ENCODE assay signal across 15 cellular contexts in genomic region chr18:55863876-55864275, GRCh38.
A peak's percentile ranks its signal among the peaks of the same experiment; 100 is the strongest.
DNase-seq lines count a peak whose midpoint lies in the region; ATAC-seq, FAIRE-seq and TF ChIP-seq lines count a peak whose summit lies in the region.
"Had no signal": no experiment of that assay in that cellular context is flagged by ENCODE, and none has a peak within 500 bp of the region (broad histone marks: within the 10 kb centered on the region; RNA-seq: fewer than 3 reads in every experiment).

No MANE protein-coding gene starts in this region.

- H3K27ac Mint-ChIP-seq in stimulated activated effector memory CD8-positive, alpha-beta T cell treated with anti-CD3 and anti-CD28 coated beads, Interleukin-12 subunit alpha, Interleukin-12 subunit beta, amount 100 ng/mL, for 72 hours, result no peak overlapping the region
- H3K27ac Mint-ChIP-seq: dendritic cell treated with granulocyte-macrophage colony-stimulating factor and Interleukin-4, amounts not matched to agents 40 ng/mL and 50 ng/mL, for 4 days had no signal

- H3K4me3 Mint-ChIP-seq in stimulated activated effector memory CD8-positive, alpha-beta T cell treated with anti-CD3 and anti-CD28 coated beads, Interleukin-12 subunit alpha, Interleukin-12 subunit beta, amount 100 ng/mL, for 72 hours, result no peak overlapping the region
- H3K4me3 Mint-ChIP-seq: dendritic cell treated with granulocyte-macrophage colony-stimulating factor and Interleukin-4, amounts not matched to agents 40 ng/mL and 50 ng/mL, for 4 days had no signal

- no peaks in the 10 kb centered on the region for H3K36me3 Mint-ChIP-seq in stimulated activated effector memory CD8-positive, alpha-beta T cell treated with anti-CD3 and anti-CD28 coated beads, Interleukin-12 subunit alpha, Interleukin-12 subunit beta, amount 100 ng/mL, for 72 hours

- no peaks in the 10 kb centered on the region for H3K27me3 ChIP-seq in dorsolateral prefrontal cortex
- H3K27me3 ChIP-seq: upper lobe of left lung had no signal

- no peak for FAIRE-seq in D721Med (lab: Jason Lieb, UNC)
- FAIRE-seq: GM18507 had no signal

- no peaks in the 10 kb centered on the region for H3K9me3 Mint-ChIP-seq in stimulated activated effector memory CD8-positive, alpha-beta T cell treated with anti-CD3 and anti-CD28 coated beads, Interleukin-12 subunit alpha, Interleukin-12 subunit beta, amount 100 ng/mL, for 72 hours
- H3K9me3 Mint-ChIP-seq: dendritic cell treated with granulocyte-macrophage colony-stimulating factor and Interleukin-4, amounts not matched to agents 40 ng/mL and 50 ng/mL, for 4 days had no signal

- no peak for ATAC-seq in stimulated activated effector memory CD8-positive, alpha-beta T cell treated with anti-CD3 and anti-CD28 coated beads, Interleukin-12 subunit alpha, Interleukin-12 subunit beta, amount 100 ng/mL, for 72 hours

- peak overlapping the region in 44 of 59 donors; percentile 22 to 85 (median 57) for H3K27ac ChIP-seq in dorsolateral prefrontal cortex
- H3K27ac ChIP-seq: adrenal gland, upper lobe of left lung had no signal

- TF ChIP-seq CTCF in AG09319 (IDR thresholded peaks at IDR 0.05; ENCODE audit: low read depth, low read length), result no peak
- TF ChIP-seq CTCF in dorsolateral prefrontal cortex (IDR thresholded peaks at IDR 0.05 in 54 of 56, conservative IDR thresholded peaks at IDR 0.05 in 2 of 56; ENCODE audit: low read depth in 1 of 56, partially characterized antibody in 56 of 56), result no peak
- TF ChIP-seq CTCF in D721Med (IDR thresholded peaks at IDR 0.05; ENCODE audit: insufficient read depth, missing control alignments), result no peak

- peak; percentile 83 for DNase-seq in AG09319 (ENCODE audit: extremely low read depth, low read depth)
- peak; percentile 91 for DNase-seq in NCI-H1105 treated with DMSO at 0.1 percent for 48 hours (lab: John Stamatoyannopoulos, UW)
- DNase-seq in dorsolateral prefrontal cortex, result no peak
- peak; percentile 62 for DNase-seq in myocyte (ENCODE audit: low read depth)
- DNase-seq in stimulated activated effector memory CD8-positive, alpha-beta T cell treated with anti-CD3 and anti-CD28 coated beads, Interleukin-12 subunit alpha, Interleukin-12 subunit beta, amount 100 ng/mL, for 72 hours (ENCODE audit: low spot score in 2 of 2), result no peak
- no peak for DNase-seq in D721Med (ENCODE audit: insufficient read length, low spot score)
- DNase-seq in stimulated activated naive CD4-positive, alpha-beta T cell treated with Interleukin-2 at 50 U/mL for 16 hours (lab: John Stamatoyannopoulos, UW), result no peak
- no peak for DNase-seq in NCI-H226
- DNase-seq: activated CD4-positive, CD25-positive, alpha-beta regulatory T cell treated with anti-CD3 and anti-CD28 coated beads, Interleukin-2, amount 50 U/mL, for 72 hours; activated T-cell treated with anti-CD3 and anti-CD28 coated beads, Interleukin-2, amount 50 U/mL, for 1 hour; adrenal gland; NCI-H1436 treated with DMSO at 0.1 percent for 48 hours; upper lobe of left lung had no signal

- intact Hi-C loops in dorsolateral prefrontal cortex (cut with DNase I), result loop anchor here (5.0 to 10.0 kb wide), 4 partner anchors 82 to 711 kb away; no protein-coding TSS in a partner anchor

- H3K4me3 ChIP-seq in dorsolateral prefrontal cortex, result peak overlapping the region in 6 of 59 donors; percentile 1 to 26 (median 17)
- H3K4me3 ChIP-seq: adrenal gland, upper lobe of left lung had no signal

- no peaks in the 10 kb centered on the region for H3K4me1 Mint-ChIP-seq in stimulated activated effector memory CD8-positive, alpha-beta T cell treated with anti-CD3 and anti-CD28 coated beads, Interleukin-12 subunit alpha, Interleukin-12 subunit beta, amount 100 ng/mL, for 72 hours

Comparison
In these comparisons a context has a peak if more than half of its experiments do, and no peak if none do; other contexts are left out.
1. DNase-seq: peak in AG09319 (single experiment), NCI-H1105 treated with DMSO at 0.1 percent for 48 hours (single experiment) and myocyte (single experiment); none in dorsolateral prefrontal cortex (0 of 10), stimulated activated effector memory CD8-positive, alpha-beta T cell treated with anti-CD3 and anti-CD28 coated beads, Interleukin-12 subunit alpha, Interleukin-12 subunit beta, amount 100 ng/mL, for 72 hours (0 of 2), D721Med (single experiment), stimulated activated naive CD4-positive, alpha-beta T cell treated with Interleukin-2 at 50 U/mL for 16 hours (single experiment) and NCI-H226 (single experiment).